Comparison of ENCODE assay signal across 25 cellular contexts in the genomic region with DNA sequence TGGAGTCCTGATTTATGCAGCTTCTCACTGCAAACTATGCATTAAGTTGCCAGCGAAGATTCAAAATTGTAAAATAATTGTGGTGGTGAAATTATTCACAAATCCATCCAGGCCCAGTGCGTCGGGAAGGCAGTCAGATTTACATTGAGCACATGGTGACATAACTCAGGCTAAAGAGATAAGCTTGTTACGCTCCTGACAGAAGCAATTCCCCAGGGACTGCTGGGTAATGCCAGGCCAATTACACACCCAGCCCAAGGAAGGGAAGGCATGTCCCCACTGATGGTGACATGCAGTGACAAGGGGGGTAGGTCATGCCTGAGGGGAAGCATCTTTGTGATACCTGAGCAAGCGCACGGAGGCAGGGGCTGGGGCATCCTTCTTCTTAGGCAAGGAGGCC. TPM values are rescaled to one million over a fixed set of nuclear protein-coding genes. Genes with fewer than 3 reads are reported as not detected.
DNase-seq lines count a peak whose midpoint lies in the region; ATAC-seq and TF ChIP-seq lines count a peak whose summit lies in the region.
"Had no signal": no experiment of that assay in that cellular context is flagged by ENCODE, and none has a peak within 500 bp of the region (broad histone marks: within the 10 kb centered on the region; RNA-seq: fewer than 3 reads in every experiment).

No MANE protein-coding gene starts in this region.

- H2AFZ ChIP-seq in neural cell (ENCODE audit: low read depth, low read length) = no peak overlapping the region

- H3K4me3 ChIP-seq in neural cell (ENCODE audit: low read length) = no peak overlapping the region
- H3K4me3 ChIP-seq: body of pancreas, HAP-1, heart left ventricle, SK-N-MC, transverse colon had no signal

- peak; percentile 33 for TF ChIP-seq EP300 in neural cell (conservative IDR thresholded peaks at IDR 0.05; ENCODE audit: poor library complexity, severe bottlenecking)

- H3K9me3 ChIP-seq in neural cell (ENCODE audit: low read length) = no peaks in the 10 kb centered on the region
- H3K9me3 ChIP-seq: body of pancreas, HAP-1, heart left ventricle, neutrophil, transverse colon had no signal

- H3K9ac ChIP-seq in neural cell (ENCODE audit: low read length) = no peak overlapping the region
- H3K9ac ChIP-seq: KMS-11 had no signal

- H3K36me3 Mint-ChIP-seq in stimulated activated effector memory CD8-positive, alpha-beta T cell treated with anti-CD3 and anti-CD28 coated beads, Interleukin-12 subunit alpha, Interleukin-12 subunit beta, amount 100 ng/mL, for 72 hours = no peaks in the 10 kb centered on the region

- peaks cover 14% of the 10 kb centered on the region for H3K27me3 ChIP-seq in neural cell (ENCODE audit: insufficient read depth, low read depth, low read length)
- H3K27me3 ChIP-seq: body of pancreas had no signal

- H3K4me1 Mint-ChIP-seq in stimulated activated effector memory CD8-positive, alpha-beta T cell treated with anti-CD3 and anti-CD28 coated beads, Interleukin-12 subunit alpha, Interleukin-12 subunit beta, amount 100 ng/mL, for 72 hours = no peaks in the 10 kb centered on the region

- no peaks in the 10 kb centered on the region for H3K79me2 ChIP-seq in neural cell (replicated peaks; ENCODE audit: insufficient read depth, low read length)

- DNase-seq in NCI-H1417 (lab: John Stamatoyannopoulos, UW) (peak in 2 of 3 experiments; percentile 40 to 88), NCI-H1417 treated with DMSO at 0.1 percent for 48 hours (lab: John Stamatoyannopoulos, UW) (no peak), NCI-H1092 (lab: John Stamatoyannopoulos, UW) (peak; percentile 28), NCI-H345 (lab: John Stamatoyannopoulos, UW) (peak; percentile 86)
- no peak for DNase-seq in stimulated activated effector memory CD8-positive, alpha-beta T cell treated with anti-CD3 and anti-CD28 coated beads, Interleukin-12 subunit alpha, Interleukin-12 subunit beta, amount 100 ng/mL, for 72 hours (ENCODE audit: low spot score in 2 of 2)
- DNase-seq: activated CD4-positive, alpha-beta T cell treated with anti-CD3 and anti-CD28 coated beads for 48 hours; activated naive CD4-positive, alpha-beta T cell; activated T-cell treated with anti-CD3 and anti-CD28 coated beads, Interleukin-2, amount 50 U/mL, for 48 hours; body of pancreas; heart left ventricle; NCI-H2081 treated with DMSO at 0.1 percent for 48 hours; RPMI8226; stimulated activated CD8-positive, alpha-beta memory T cell treated with anti-CD3 and anti-CD28 coated beads, Interleukin-4, amount 100 ng/mL, for 48 hours; T-helper 2 cell; transverse colon had no signal

- H3K9me2 ChIP-seq in neural cell (ENCODE audit: insufficient read depth, low read length) = no peaks in the 10 kb centered on the region

- H3K27ac Mint-ChIP-seq in stimulated activated effector memory CD8-positive, alpha-beta T cell treated with anti-CD3 and anti-CD28 coated beads, Interleukin-12 subunit alpha, Interleukin-12 subunit beta, amount 100 ng/mL, for 72 hours = no peak overlapping the region

- H3K4me3 Mint-ChIP-seq in stimulated activated effector memory CD8-positive, alpha-beta T cell treated with anti-CD3 and anti-CD28 coated beads, Interleukin-12 subunit alpha, Interleukin-12 subunit beta, amount 100 ng/mL, for 72 hours = no peak overlapping the region

- peaks cover 2% of the 10 kb centered on the region for H3F3A ChIP-seq in neural cell (ENCODE audit: insufficient read depth, low read length, poor library complexity, severe bottlenecking)

- H3K9me3 Mint-ChIP-seq in stimulated activated effector memory CD8-positive, alpha-beta T cell treated with anti-CD3 and anti-CD28 coated beads, Interleukin-12 subunit alpha, Interleukin-12 subunit beta, amount 100 ng/mL, for 72 hours = no peaks in the 10 kb centered on the region

- H3K4me2 ChIP-seq in neural cell (ENCODE audit: low read length) = no peak overlapping the region
- H3K4me2 ChIP-seq: KMS-11 had no signal

- TF ChIP-seq RAD21 in neural cell (conservative IDR thresholded peaks at IDR 0.05) = no peak

- ATAC-seq in GM21447 (IDR thresholded peaks at IDR 0.05; ENCODE audit: unreplicated experiment) (no peak), esophagus mucosa (no peak)
- ATAC-seq in stimulated activated effector memory CD8-positive, alpha-beta T cell treated with anti-CD3 and anti-CD28 coated beads, Interleukin-12 subunit alpha, Interleukin-12 subunit beta, amount 100 ng/mL, for 72 hours = no peak
- ATAC-seq: body of pancreas, heart left ventricle had no signal

- no peaks in the 10 kb centered on the region for H3K36me3 ChIP-seq in neural cell (ENCODE audit: insufficient read depth, low read length)
- H3K36me3 ChIP-seq: HAP-1, heart left ventricle, neutrophil, transverse colon had no signal

- no peak for TF ChIP-seq CTCF in neural cell (IDR thresholded peaks at IDR 0.05; ENCODE audit: poor library complexity, severe bottlenecking)

- no peaks in the 10 kb centered on the region for H4K20me1 ChIP-seq in neural cell (ENCODE audit: insufficient read depth)

- no peak overlapping the region for H3K27ac ChIP-seq in neural cell (ENCODE audit: low read length)
- H3K27ac ChIP-seq: body of pancreas, heart left ventricle, KMS-11, neutrophil, SK-N-MC, transverse colon had no signal

TF ChIP-seq in neural cell, 6 proteins besides CTCF, POLR2A, EP300 and RAD21:
- TF ChIP-seq, protein P1, sequence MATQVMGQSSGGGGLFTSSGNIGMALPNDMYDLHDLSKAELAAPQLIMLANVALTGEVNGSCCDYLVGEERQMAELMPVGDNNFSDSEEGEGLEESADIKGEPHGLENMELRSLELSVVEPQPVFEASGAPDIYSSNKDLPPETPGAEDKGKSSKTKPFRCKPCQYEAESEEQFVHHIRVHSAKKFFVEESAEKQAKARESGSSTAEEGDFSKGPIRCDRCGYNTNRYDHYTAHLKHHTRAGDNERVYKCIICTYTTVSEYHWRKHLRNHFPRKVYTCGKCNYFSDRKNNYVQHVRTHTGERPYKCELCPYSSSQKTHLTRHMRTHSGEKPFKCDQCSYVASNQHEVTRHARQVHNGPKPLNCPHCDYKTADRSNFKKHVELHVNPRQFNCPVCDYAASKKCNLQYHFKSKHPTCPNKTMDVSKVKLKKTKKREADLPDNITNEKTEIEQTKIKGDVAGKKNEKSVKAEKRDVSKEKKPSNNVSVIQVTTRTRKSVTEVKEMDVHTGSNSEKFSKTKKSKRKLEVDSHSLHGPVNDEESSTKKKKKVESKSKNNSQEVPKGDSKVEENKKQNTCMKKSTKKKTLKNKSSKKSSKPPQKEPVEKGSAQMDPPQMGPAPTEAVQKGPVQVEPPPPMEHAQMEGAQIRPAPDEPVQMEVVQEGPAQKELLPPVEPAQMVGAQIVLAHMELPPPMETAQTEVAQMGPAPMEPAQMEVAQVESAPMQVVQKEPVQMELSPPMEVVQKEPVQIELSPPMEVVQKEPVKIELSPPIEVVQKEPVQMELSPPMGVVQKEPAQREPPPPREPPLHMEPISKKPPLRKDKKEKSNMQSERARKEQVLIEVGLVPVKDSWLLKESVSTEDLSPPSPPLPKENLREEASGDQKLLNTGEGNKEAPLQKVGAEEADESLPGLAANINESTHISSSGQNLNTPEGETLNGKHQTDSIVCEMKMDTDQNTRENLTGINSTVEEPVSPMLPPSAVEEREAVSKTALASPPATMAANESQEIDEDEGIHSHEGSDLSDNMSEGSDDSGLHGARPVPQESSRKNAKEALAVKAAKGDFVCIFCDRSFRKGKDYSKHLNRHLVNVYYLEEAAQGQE (IDR thresholded peaks at IDR 0.05; ENCODE audit: borderline replicate concordance) = no peak
- TF ChIP-seq POLR2AphosphoS5 (IDR thresholded peaks at IDR 0.05) (peak; percentile 60), MXI1 (conservative IDR thresholded peaks at IDR 0.05; ENCODE audit: poor library complexity, severe bottlenecking) (peak; percentile 25), SMC3 (conservative IDR thresholded peaks at IDR 0.05; ENCODE audit: poor library complexity) (no peak), EZH2 (IDR thresholded peaks at IDR 0.05; ENCODE audit: borderline replicate concordance, insufficient read depth, low read length, poor library complexity, severe bottlenecking) (no peak), TAF1 (IDR thresholded peaks at IDR 0.05; ENCODE audit: low read depth) (no peak)
TF ChIP-seq in neural cell: peak in this region for 2.

RNA-seq across cellular contexts. Expression of a gene that starts 39.4 kb away (rescaled TPM):
- polyA plus RNA-seq in neural cell = 5.0 and 6.3 TPM in 2 replicates
- 15.6 and 15.8 TPM in 2 replicates for polyA minus RNA-seq in neural cell
- 0.04 TPM for total RNA-seq in esophagus mucosa
- total RNA-seq: A172, chondrocyte, pulmonary artery endothelial cell had no signal

Comparison
In these comparisons a context has a peak if more than half of its experiments do, and no peak if none do; other contexts are left out.
1. DNase-seq: peak in NCI-H1417 (2 of 3), NCI-H1092 (single experiment) and NCI-H345 (single experiment); none in NCI-H1417 treated with DMSO at 0.1 percent for 48 hours (single experiment) and stimulated activated effector memory CD8-positive, alpha-beta T cell treated with anti-CD3 and anti-CD28 coated beads, Interleukin-12 subunit alpha, Interleukin-12 subunit beta, amount 100 ng/mL, for 72 hours (0 of 2).